13 cellular contexts compared by ENCODE assay signal in the genomic region with DNA sequence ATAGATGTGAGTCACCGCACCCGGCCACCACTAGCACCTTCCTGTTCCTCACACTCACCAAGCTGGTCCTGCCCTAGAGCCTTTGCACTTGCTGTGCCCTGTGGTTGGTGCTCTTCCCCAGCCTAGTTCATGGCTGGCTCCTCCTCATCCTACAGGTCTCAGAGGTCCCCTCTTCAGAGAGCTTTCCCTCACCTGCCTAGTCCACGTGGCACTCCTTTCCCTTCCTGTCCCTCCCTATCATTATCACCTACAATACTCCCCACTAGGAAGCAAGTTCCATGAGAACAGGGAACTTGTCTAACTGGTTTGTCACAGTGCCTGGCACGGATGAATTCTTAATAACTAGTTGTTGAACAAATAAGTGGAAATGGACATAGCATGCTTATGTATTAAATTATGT. TPM values are rescaled to one million over a fixed set of nuclear protein-coding genes. Genes with fewer than 3 reads are reported as not detected.
DNase-seq lines count a peak whose midpoint lies in the region; ATAC-seq and TF ChIP-seq lines count a peak whose summit lies in the region.
"Had no signal": no experiment of that assay in that cellular context is flagged by ENCODE, and none has a peak within 500 bp of the region (broad histone marks: within the 10 kb centered on the region; RNA-seq: fewer than 3 reads in every experiment).

No MANE protein-coding gene starts in this region.

- H3K36me3 ChIP-seq in breast epithelium (no peaks in the 10 kb centered on the region), mucosa of descending colon (ENCODE audit: low read depth) (no peaks in the 10 kb centered on the region)

- H3K9me3 ChIP-seq in breast epithelium (no peaks in the 10 kb centered on the region), mucosa of descending colon (no peaks in the 10 kb centered on the region)

- intact Hi-C loops in breast epithelium (cut with DNase I; ENCODE audit: low total_unique reads): loop anchor here (2.0 kb wide), 1 partner anchor 26 kb away; no protein-coding TSS in a partner anchor
- intact Hi-C loops in mucosa of descending colon (cut with DNase I, micrococcal nuclease): no loop called here

- no peaks in the 10 kb centered on the region for H3K27me3 ChIP-seq in breast epithelium

- H3K27ac ChIP-seq in C4-2B (peak overlapping the region; percentile 82), breast epithelium (peak overlapping the region; percentile 84 to 87)
- H3K27ac ChIP-seq: GM23248, KMS-11 had no signal

- TF ChIP-seq CTCF in C4-2B (conservative IDR thresholded peaks at IDR 0.05) (no peak), breast epithelium (IDR thresholded peaks at IDR 0.05) (no peak), mucosa of descending colon (IDR thresholded peaks at IDR 0.05) (no peak)

- DNase-seq in NCI-H1417 treated with DMSO at 0.1 percent for 48 hours (lab: John Stamatoyannopoulos, UW) (peak; percentile 94), breast epithelium (ENCODE audit: low spot score in 2 of 2) (peak; percentile 66 to 76), mucosa of descending colon (peak; percentile 79 to 88 (median 86)), cerebellum (ENCODE audit: low spot score) (no peak), DMS 273 (lab: John Stamatoyannopoulos, UW; ENCODE audit: unreplicated experiment) (no peak)
- DNase-seq in activated effector memory CD4-positive, alpha-beta T cell treated with anti-CD3 and anti-CD28 coated beads, Interleukin-2, amount 50 U/mL, for 16 hours: no peak
- DNase-seq in effector CD4-positive, alpha-beta T cell: no peak
- DNase-seq: activated CD4-positive, alpha-beta memory T cell treated with anti-CD3 and anti-CD28 coated beads for 36 hours; EL; GM23248; hypothalamus had no signal

- H3K4me1 ChIP-seq in breast epithelium (no peaks in the 10 kb centered on the region), mucosa of descending colon (ENCODE audit: low read depth) (peaks cover 56% of the 10 kb centered on the region)

- peak; percentile 84 for ATAC-seq in mucosa of descending colon

- no peak for TF ChIP-seq POLR2A in breast epithelium (IDR thresholded peaks at IDR 0.05)

- H3K4me3 ChIP-seq in breast epithelium: no peak overlapping the region
- no peak overlapping the region for H3K4me3 ChIP-seq in mucosa of descending colon
- H3K4me3 ChIP-seq: GM23248 had no signal

RNA-seq across cellular contexts. Expression of a gene that starts 24.0 kb away (rescaled TPM):
- total RNA-seq in breast epithelium: 100 to 1,000 TPM; 263 to 443 (median 285) TPM
- total RNA-seq in mucosa of descending colon: 100 to 1,000 TPM; 223 to 411 (median 317) TPM
- total RNA-seq in cerebellum: 111 TPM

Comparison
In these comparisons a context has a peak if more than half of its experiments do, and no peak if none do; other contexts are left out.
1. DNase-seq: peak in NCI-H1417 treated with DMSO at 0.1 percent for 48 hours (single experiment), breast epithelium (2 of 2) and mucosa of descending colon (3 of 3); none in activated effector memory CD4-positive, alpha-beta T cell treated with anti-CD3 and anti-CD28 coated beads, Interleukin-2, amount 50 U/mL, for 16 hours (single experiment), cerebellum (single experiment), effector CD4-positive, alpha-beta T cell (single experiment) and DMS 273 (single experiment).